In genomic region chr10:87838650-87839049, GRCh38 we compare ENCODE assay signal across 1 cellular context.
TF ChIP-seq lines count a peak whose summit lies in the region.

No MANE protein-coding gene starts in this region.

TF ChIP-seq in GM12878, 131 proteins besides CTCF, POLR2A, EP300 and RAD21:
- no peak for TF ChIP-seq CBX3 (IDR thresholded peaks at IDR 0.05; ENCODE audit: borderline replicate concordance, low read depth)
- no peak for TF ChIP-seq STAT1 (conservative IDR thresholded peaks at IDR 0.05)
- no peak for TF ChIP-seq CHD2 (IDR thresholded peaks at IDR 0.05; ENCODE audit: borderline replicate concordance, low read depth, low read length)
- TF ChIP-seq CBX5 (IDR thresholded peaks at IDR 0.05; ENCODE audit: low read depth), result no peak
- no peak for TF ChIP-seq BCL3 (IDR thresholded peaks at IDR 0.05; ENCODE audit: borderline replicate concordance, insufficient read depth, low read depth, low read length, poor library complexity, severe bottlenecking)
- no peak for TF ChIP-seq ETV6 (conservative IDR thresholded peaks at IDR 0.05 in 1 of 2, IDR thresholded peaks at IDR 0.05 in 1 of 2; ENCODE audit: borderline replicate concordance in 1 of 2, low read depth in 1 of 2)
- TF ChIP-seq JUND (IDR thresholded peaks at IDR 0.05; ENCODE audit: low read depth, low read length), result no peak
- TF ChIP-seq FOXK2 (IDR thresholded peaks at IDR 0.05), result no peak
- no peak for TF ChIP-seq JUNB (IDR thresholded peaks at IDR 0.05)
- no peak for TF ChIP-seq KLF5 (IDR thresholded peaks at IDR 0.05; ENCODE audit: partially characterized antibody)
- no peak for TF ChIP-seq ZBTB11 (CRISPR knock-in tag; IDR thresholded peaks at IDR 0.05)
- TF ChIP-seq RFX5 (IDR thresholded peaks at IDR 0.05; ENCODE audit: low read depth, low read length), result no peak
- no peak for TF ChIP-seq POU2F2 (IDR thresholded peaks at IDR 0.05; ENCODE audit: borderline replicate concordance, low read depth, low read length)
- no peak for TF ChIP-seq MXI1 (IDR thresholded peaks at IDR 0.05; ENCODE audit: low read depth, low read length)
- TF ChIP-seq ZBED1 (IDR thresholded peaks at IDR 0.05; ENCODE audit: borderline replicate concordance), result no peak
- TF ChIP-seq MEF2B (IDR thresholded peaks at IDR 0.05; ENCODE audit: partially characterized antibody, poor library complexity, severe bottlenecking), result no peak
- TF ChIP-seq NR2C1 (IDR thresholded peaks at IDR 0.05), result no peak
- no peak for TF ChIP-seq RELB (IDR thresholded peaks at IDR 0.05; ENCODE audit: low read depth)
